ENCODE assay signal across 13 cellular contexts in genomic region chr16:15785386-15786059, GRCh38.
"Had no signal": no experiment of that assay in that cellular context is flagged by ENCODE, and none has a peak within 500 bp of the region (broad histone marks: within the 10 kb centered on the region; RNA-seq: fewer than 3 reads in every experiment).

No MANE protein-coding gene starts in this region.

- ATAC-seq: activated T-helper 17 cell treated with anti-CD3 and anti-CD28 coated beads, Interleukin-2, amount 50 U/mL, for 72 hours; left cardiac atrium; mucosa of descending colon; natural killer cell; WTC11 had no signal

- H3K27me3 ChIP-seq: colonic mucosa had no signal

- DNase-seq: activated CD4-positive, alpha-beta T cell treated with anti-CD3 and anti-CD28 coated beads, Interleukin-2, amount 10 ng/mL, durations not matched to agents 24 days and 14 days; activated CD8-positive, alpha-beta memory T cell treated with anti-CD3 and anti-CD28 coated beads for 24 hours; activated naive CD4-positive, alpha-beta T cell treated with anti-CD3 and anti-CD28 coated beads for 36 hours; colonic mucosa; effector memory CD4-positive, alpha-beta T cell; left cardiac atrium; mucosa of descending colon; natural killer cell; occipital lobe; SK-N-SH; stimulated activated CD4-positive, alpha-beta T cell treated with anti-CD3 and anti-CD28 coated beads, Interleukin-4, amount 100 ng/mL, for 4 hours had no signal

- H3K27ac ChIP-seq: colonic mucosa had no signal

- H3K4me3 ChIP-seq: colonic mucosa, mucosa of descending colon had no signal

- H3K4me1 ChIP-seq: colonic mucosa had no signal

- H3K36me3 ChIP-seq: colonic mucosa had no signal

- H3K9me3 ChIP-seq: colonic mucosa, mucosa of descending colon, SK-N-SH had no signal

- H3K9ac ChIP-seq: SK-N-SH had no signal
